Comparison of ENCODE assay signal across 19 cellular contexts in the genomic region with DNA sequence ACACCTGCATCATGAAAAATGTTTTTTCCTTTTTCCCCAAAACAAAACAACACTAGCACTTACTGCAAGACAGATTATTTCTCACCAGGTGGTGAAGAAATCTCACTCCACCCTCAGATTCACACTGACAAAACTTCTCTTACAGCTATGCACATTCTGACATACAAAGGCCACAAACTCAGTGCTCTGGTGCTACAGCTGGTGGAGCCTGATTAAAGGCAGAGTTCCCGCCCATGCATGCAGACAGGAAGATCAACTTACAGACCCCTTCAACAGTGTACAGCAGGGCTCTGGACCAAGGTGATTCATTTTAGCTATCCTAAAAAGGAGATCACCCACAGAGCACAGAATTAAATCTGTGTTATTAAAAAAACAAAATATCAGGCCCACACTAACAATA.
DNase-seq lines count a peak whose midpoint lies in the region; ATAC-seq, FAIRE-seq and TF ChIP-seq lines count a peak whose summit lies in the region.
"Had no signal": no experiment of that assay in that cellular context is flagged by ENCODE, and none has a peak within 500 bp of the region (broad histone marks: within the 10 kb centered on the region; RNA-seq: fewer than 3 reads in every experiment).

No MANE protein-coding gene starts in this region.

- ATAC-seq in HG03520 (IDR thresholded peaks at IDR 0.05; ENCODE audit: unreplicated experiment) = no peak
- ATAC-seq: activated T-cell treated with anti-CD3 and anti-CD28 coated beads, Interleukin-2, amount 50 U/mL, for 72 hours; K562; lower lobe of right lung had no signal

- DNase-seq in DMS79 treated with DMSO at 0.1 percent for 48 hours (lab: John Stamatoyannopoulos, UW) (peak; percentile 49), NCI-H524 (lab: John Stamatoyannopoulos, UW) (peak; percentile 3 to 63), islet precursor cell (peak; percentile 79), ACHN (no peak), frontal cortex (ENCODE audit: low spot score in 2 of 2) (no peak)
- DNase-seq: activated CD4-positive, alpha-beta memory T cell treated with anti-CD3 and anti-CD28 coated beads, Interleukin-2, amount 10 ng/mL, durations not matched to agents 7 days and 5 days; activated T-cell treated with anti-CD3 and anti-CD28 coated beads, Interleukin-2, amount 50 U/mL, for 72 hours; dermis blood vessel endothelial cell; erythroblast; lower lobe of right lung; small intestine; stimulated activated CD4-positive, alpha-beta T cell treated with anti-CD3 and anti-CD28 coated beads, Interleukin-4, amount 100 ng/mL, for 4 hours; stimulated activated CD8-positive, alpha-beta memory T cell treated with anti-CD3 and anti-CD28 coated beads, Interleukin-4, amount 100 ng/mL, for 48 hours had no signal

- no peak overlapping the region for H3K27ac ChIP-seq in HEK293 (ENCODE audit: extremely low read depth, low read depth, low read length)
- H3K27ac ChIP-seq: lower lobe of right lung, VCaP had no signal

- CTCF ChIA-PET in HEK293 (lab: Yijun Ruan, JAX) = interaction anchor here (1.0 kb wide), 1 partner anchor 25 kb away, joined by 4 read pairs; no protein-coding TSS in a partner anchor

- H3K36me3 ChIP-seq in HEK293 (ENCODE audit: control insufficient read depth in 2 of 2, insufficient read depth in 1 of 2, low read length in 2 of 2) = no peaks in the 10 kb centered on the region
- H3K36me3 ChIP-seq: lower lobe of right lung had no signal

- no peaks in the 10 kb centered on the region for H3K9me3 ChIP-seq in HEK293 (ENCODE audit: control insufficient read depth, insufficient read depth, low read depth, low read length)
- H3K9me3 ChIP-seq: lower lobe of right lung had no signal

- peaks cover 8% of the 10 kb centered on the region for H3K4me1 ChIP-seq in HEK293 (ENCODE audit: control insufficient read depth, insufficient read depth, low read length)

- in situ Hi-C loops in ACHN (cut with HindIII; ENCODE audit: low pct_ligation_motif_present, low pct_unique_long_range_greater_than_20kb, low sequenced_read_pairs) = no loop called here

- no peak overlapping the region for H3K4me3 ChIP-seq in HEK293 (ENCODE audit: low read depth, low read length)
- H3K4me3 ChIP-seq: K562, lower lobe of right lung had no signal

- no peak for FAIRE-seq in frontal cortex (lab: Jason Lieb, UNC)
- FAIRE-seq: GM18507, H54, K562, small intestine had no signal

- POLR2A ChIA-PET in HEK293 (lab: Yijun Ruan, JAX) = interaction anchor here (0.6 kb wide), 1 partner anchor 24 kb away, joined by 9 read pairs; no protein-coding TSS in a partner anchor

- no peak for TF ChIP-seq CTCF in HEK293 (tag by site-specific recombination; IDR thresholded peaks at IDR 0.05)

TF ChIP-seq in HEK293, 187 proteins besides CTCF, POLR2A, EP300 and RAD21 (continues in another document):
- no peak for TF ChIP-seq GFI1B (tag by site-specific recombination; IDR thresholded peaks at IDR 0.05)
- TF ChIP-seq ZBTB17 (tag by site-specific recombination; IDR thresholded peaks at IDR 0.05) = peak; percentile 78; the same call in 1 of the 2 replicates
- no peak for TF ChIP-seq ZNF24 (tag by site-specific recombination; IDR thresholded peaks at IDR 0.05)
- no peak for TF ChIP-seq ZNF585B (tag by site-specific recombination; IDR thresholded peaks at IDR 0.05)
- TF ChIP-seq BCL11B (tag by site-specific recombination; IDR thresholded peaks at IDR 0.05; ENCODE audit: low read depth) = no peak
- TF ChIP-seq ZNF174 (tag by site-specific recombination; IDR thresholded peaks at IDR 0.05) = no peak
- no peak for TF ChIP-seq ZSCAN23 (tag by site-specific recombination; IDR thresholded peaks at IDR 0.05)
- TF ChIP-seq, protein P1, sequence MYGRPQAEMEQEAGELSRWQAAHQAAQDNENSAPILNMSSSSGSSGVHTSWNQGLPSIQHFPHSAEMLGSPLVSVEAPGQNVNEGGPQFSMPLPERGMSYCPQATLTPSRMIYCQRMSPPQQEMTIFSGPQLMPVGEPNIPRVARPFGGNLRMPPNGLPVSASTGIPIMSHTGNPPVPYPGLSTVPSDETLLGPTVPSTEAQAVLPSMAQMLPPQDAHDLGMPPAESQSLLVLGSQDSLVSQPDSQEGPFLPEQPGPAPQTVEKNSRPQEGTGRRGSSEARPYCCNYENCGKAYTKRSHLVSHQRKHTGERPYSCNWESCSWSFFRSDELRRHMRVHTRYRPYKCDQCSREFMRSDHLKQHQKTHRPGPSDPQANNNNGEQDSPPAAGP (tag by site-specific recombination; IDR thresholded peaks at IDR 0.05) = no peak
- TF ChIP-seq ZIC2 (tag by site-specific recombination; IDR thresholded peaks at IDR 0.05) = no peak
- TF ChIP-seq GLIS1 (tag by site-specific recombination; IDR thresholded peaks at IDR 0.05) = no peak
- TF ChIP-seq TCF7L2 (IDR thresholded peaks at IDR 0.05; ENCODE audit: borderline replicate concordance, low read depth, low read length) = peak; percentile 45; the same call in 1 of the 2 replicates
- TF ChIP-seq, protein P2, sequence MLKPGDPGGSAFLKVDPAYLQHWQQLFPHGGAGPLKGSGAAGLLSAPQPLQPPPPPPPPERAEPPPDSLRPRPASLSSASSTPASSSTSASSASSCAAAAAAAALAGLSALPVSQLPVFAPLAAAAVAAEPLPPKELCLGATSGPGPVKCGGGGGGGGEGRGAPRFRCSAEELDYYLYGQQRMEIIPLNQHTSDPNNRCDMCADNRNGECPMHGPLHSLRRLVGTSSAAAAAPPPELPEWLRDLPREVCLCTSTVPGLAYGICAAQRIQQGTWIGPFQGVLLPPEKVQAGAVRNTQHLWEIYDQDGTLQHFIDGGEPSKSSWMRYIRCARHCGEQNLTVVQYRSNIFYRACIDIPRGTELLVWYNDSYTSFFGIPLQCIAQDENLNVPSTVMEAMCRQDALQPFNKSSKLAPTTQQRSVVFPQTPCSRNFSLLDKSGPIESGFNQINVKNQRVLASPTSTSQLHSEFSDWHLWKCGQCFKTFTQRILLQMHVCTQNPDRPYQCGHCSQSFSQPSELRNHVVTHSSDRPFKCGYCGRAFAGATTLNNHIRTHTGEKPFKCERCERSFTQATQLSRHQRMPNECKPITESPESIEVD (tag by site-specific recombination; IDR thresholded peaks at IDR 0.05) = peak; percentile 39; the same call in 1 of the 2 replicates
- TF ChIP-seq, protein P3, sequence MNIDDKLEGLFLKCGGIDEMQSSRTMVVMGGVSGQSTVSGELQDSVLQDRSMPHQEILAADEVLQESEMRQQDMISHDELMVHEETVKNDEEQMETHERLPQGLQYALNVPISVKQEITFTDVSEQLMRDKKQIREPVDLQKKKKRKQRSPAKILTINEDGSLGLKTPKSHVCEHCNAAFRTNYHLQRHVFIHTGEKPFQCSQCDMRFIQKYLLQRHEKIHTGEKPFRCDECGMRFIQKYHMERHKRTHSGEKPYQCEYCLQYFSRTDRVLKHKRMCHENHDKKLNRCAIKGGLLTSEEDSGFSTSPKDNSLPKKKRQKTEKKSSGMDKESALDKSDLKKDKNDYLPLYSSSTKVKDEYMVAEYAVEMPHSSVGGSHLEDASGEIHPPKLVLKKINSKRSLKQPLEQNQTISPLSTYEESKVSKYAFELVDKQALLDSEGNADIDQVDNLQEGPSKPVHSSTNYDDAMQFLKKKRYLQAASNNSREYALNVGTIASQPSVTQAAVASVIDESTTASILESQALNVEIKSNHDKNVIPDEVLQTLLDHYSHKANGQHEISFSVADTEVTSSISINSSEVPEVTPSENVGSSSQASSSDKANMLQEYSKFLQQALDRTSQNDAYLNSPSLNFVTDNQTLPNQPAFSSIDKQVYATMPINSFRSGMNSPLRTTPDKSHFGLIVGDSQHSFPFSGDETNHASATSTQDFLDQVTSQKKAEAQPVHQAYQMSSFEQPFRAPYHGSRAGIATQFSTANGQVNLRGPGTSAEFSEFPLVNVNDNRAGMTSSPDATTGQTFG (tag by site-specific recombination; IDR thresholded peaks at IDR 0.05; ENCODE audit: borderline replicate concordance) = no peak
- TF ChIP-seq ZNF404 (tag by site-specific recombination; IDR thresholded peaks at IDR 0.05) = no peak
- TF ChIP-seq PRDM1 (tag by site-specific recombination; IDR thresholded peaks at IDR 0.05) = 0 out of 2 replicates have a peak, but pooled peaks have one; percentile 31
- no peak for TF ChIP-seq EGR2 (tag by site-specific recombination; IDR thresholded peaks at IDR 0.05; ENCODE audit: low read depth)
- TF ChIP-seq HOXD13 (CRISPR knock-in tag; IDR thresholded peaks at IDR 0.05; ENCODE audit: borderline replicate concordance) = no peak
- TF ChIP-seq ZNF776 (tag by site-specific recombination; IDR thresholded peaks at IDR 0.05; ENCODE audit: borderline replicate concordance) = no peak
- TF ChIP-seq, protein P4, sequence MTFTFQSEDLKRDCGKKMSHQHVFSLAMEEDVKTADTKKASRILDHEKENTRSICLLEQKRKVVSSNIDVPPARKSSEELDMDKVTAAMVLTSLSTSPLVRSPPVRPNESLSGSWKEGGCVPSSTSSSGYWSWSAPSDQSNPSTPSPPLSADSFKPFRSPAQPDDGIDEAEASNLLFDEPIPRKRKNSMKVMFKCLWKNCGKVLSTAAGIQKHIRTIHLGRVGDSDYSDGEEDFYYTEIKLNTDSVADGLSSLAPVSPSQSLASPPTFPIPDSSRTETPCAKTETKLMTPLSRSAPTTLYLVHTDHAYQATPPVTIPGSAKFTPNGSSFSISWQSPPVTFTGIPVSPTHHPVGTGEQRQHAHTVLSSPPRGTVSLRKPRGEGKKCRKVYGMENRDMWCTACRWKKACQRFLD (tag by site-specific recombination; IDR thresholded peaks at IDR 0.05) = no peak
- TF ChIP-seq ZFP69B (tag by site-specific recombination; IDR thresholded peaks at IDR 0.05) = no peak
- TF ChIP-seq GLI2 (tag by site-specific recombination; IDR thresholded peaks at IDR 0.05; ENCODE audit: borderline replicate concordance, low read depth) = no peak
- no peak for TF ChIP-seq ZNF341 (tag by site-specific recombination; IDR thresholded peaks at IDR 0.05; ENCODE audit: low read depth)

Comparison
In these comparisons a context has a peak if more than half of its experiments do, and no peak if none do; other contexts are left out.
1. DNase-seq: peak in DMS79 treated with DMSO at 0.1 percent for 48 hours (single experiment), NCI-H524 (2 of 2) and islet precursor cell (single experiment); none in ACHN (single experiment) and frontal cortex (0 of 2).